Comparison of ENCODE assay signal across 9 cellular contexts in genomic region chr17:10492004-10492403, GRCh38. TPM values are rescaled to one million over a fixed set of nuclear protein-coding genes. Genes with fewer than 3 reads are reported as not detected.
"Had no signal": no experiment of that assay in that cellular context is flagged by ENCODE, and none has a peak within 500 bp of the region (broad histone marks: within the 10 kb centered on the region; RNA-seq: fewer than 3 reads in every experiment).

No MANE protein-coding gene starts in this region.

- DNase-seq: KBM-7, KG1 had no signal

- H3K27ac Mint-ChIP-seq: IgD-negative memory B cell had no signal

- H3K9ac ChIP-seq: KMS-11 had no signal

- H3K4me2 ChIP-seq: KMS-11 had no signal

- FAIRE-seq: HTR-8/SVneo, K562 had no signal

- ATAC-seq: K562 had no signal

- H3K4me3 ChIP-seq: K562 had no signal

- H3K4me1 Mint-ChIP-seq: IgD-negative memory B cell had no signal

- H3K27ac ChIP-seq: HL-60, KMS-11 had no signal

- H3K4me3 Mint-ChIP-seq: IgD-negative memory B cell had no signal

RNA-seq across cellular contexts. Expression of gene MYH4, which starts 22.6 kb away (rescaled TPM):
- total RNA-seq: HT-29, HT1080, K562 had no signal
- polyA plus RNA-seq: IgD-negative memory B cell, K562 had no signal

RNA-seq across cellular contexts. Expression of gene MYH1, which starts 26.3 kb away (rescaled TPM):
- total RNA-seq: HT-29, HT1080, K562 had no signal
- polyA plus RNA-seq: IgD-negative memory B cell, K562 had no signal

RNA-seq across cellular contexts. Expression of gene MYH2, which starts 57.5 kb away (rescaled TPM):
- total RNA-seq: HT-29, HT1080, K562 had no signal
- polyA plus RNA-seq: IgD-negative memory B cell, K562 had no signal
